21 cellular contexts compared by ENCODE assay signal in genomic region chr7:48171190-48171589, GRCh38. TPM values are rescaled to one million over a fixed set of nuclear protein-coding genes. Genes with fewer than 3 reads are reported as not detected.
DNase-seq lines count a peak whose midpoint lies in the region; FAIRE-seq and TF ChIP-seq lines count a peak whose summit lies in the region.
"Had no signal": no experiment of that assay in that cellular context is flagged by ENCODE, and none has a peak within 500 bp of the region (broad histone marks: within the 10 kb centered on the region; RNA-seq: fewer than 3 reads in every experiment).

Gene ABCA13, plus strand, starts transcription at chr7:48171458. Its CDS starts 26 bp downstream, at chr7:48171484.

- H3K27ac ChIP-seq in neuronal stem cell (replicated peaks; ENCODE audit: low read length): no peak within 1 kb of the TSS
- no peak within 1 kb of the TSS for H3K27ac ChIP-seq in endodermal cell (ENCODE audit: low read depth, low read length)
- H3K27ac ChIP-seq: BLaER1, lower lobe of right lung, SJSA1, testis had no signal

- H3K23ac ChIP-seq in neuronal stem cell (ENCODE audit: low read depth, low read length, poor library complexity): no peak within 1 kb of the TSS

- H2AK5ac ChIP-seq in neuronal stem cell (ENCODE audit: low read depth, low read length): no peak within 1 kb of the TSS

- H4K8ac ChIP-seq in neuronal stem cell (ENCODE audit: low read depth, low read length): no peak within 1 kb of the TSS

- peak within 1 kb of the TSS; percentile 52 for H2AFZ ChIP-seq in neuronal stem cell (ENCODE audit: low read length)

- no peaks in the 10 kb centered on the region for H3K36me3 Mint-ChIP-seq in endodermal cell (ENCODE audit: low read depth)

- H3K4me1 Mint-ChIP-seq in endodermal cell: peaks cover 3% of the 10 kb centered on the region
- H3K4me1 Mint-ChIP-seq: activated naive CD8-positive, alpha-beta T cell treated with anti-CD3 and anti-CD28 coated beads, Interleukin-2, amount 50 U/mL, for 24 hours; central memory CD8-positive, alpha-beta T cell; naive B cell had no signal

- WGBS in neuronal stem cell (ENCODE audit: extremely low coverage in 2 of 2, insufficient read length in 2 of 2, insufficient replicate concordance in 1 of 2), 2 donors: no CpG with 5 or more reads among the region's 4 CpGs
- 85 to 89% methylated on average over 4 of the region's 4 CpGs for WGBS in endodermal cell (ENCODE audit: insufficient coverage in 1 of 2, insufficient read length in 1 of 2), 2 experiments

- H2BK12ac ChIP-seq in neuronal stem cell (ENCODE audit: low read length): no peak within 1 kb of the TSS

- H3K36me3 ChIP-seq in bronchial epithelial cell (ENCODE audit: control insufficient read depth, insufficient read depth, low read length) (no peaks in the 10 kb centered on the region), neuronal stem cell (replicated peaks in 1 of 2; ENCODE audit: control insufficient read depth in 2 of 2, insufficient read depth in 2 of 2, low read length in 2 of 2) (no peaks in the 10 kb centered on the region), endodermal cell (ENCODE audit: control insufficient read depth, insufficient read depth, low read length) (no peaks in the 10 kb centered on the region)
- H3K36me3 ChIP-seq: BLaER1, lower lobe of right lung, SJSA1 had no signal

- no peak within 1 kb of the TSS for H3K4ac ChIP-seq in neuronal stem cell (ENCODE audit: low read length)

- H3K14ac ChIP-seq in neuronal stem cell (ENCODE audit: low read length): no peak within 1 kb of the TSS

- H2BK120ac ChIP-seq in neuronal stem cell (ENCODE audit: low read depth, low read length): no peak within 1 kb of the TSS

- H3K27me3 Mint-ChIP-seq in endodermal cell (ENCODE audit: insufficient read depth): no peaks in the 10 kb centered on the region
- H3K27me3 Mint-ChIP-seq: activated naive CD8-positive, alpha-beta T cell treated with anti-CD3 and anti-CD28 coated beads, Interleukin-2, amount 50 U/mL, for 24 hours; progenitor cell of endocrine pancreas had no signal

- no peak within 1 kb of the TSS for H3K4me3 ChIP-seq in bronchial epithelial cell (ENCODE audit: low read depth, low read length)
- no peak within 1 kb of the TSS for H3K4me3 ChIP-seq in neuronal stem cell (ENCODE audit: low read length in 2 of 2)
- H3K4me3 ChIP-seq in endodermal cell (ENCODE audit: low read length): no peak within 1 kb of the TSS
- H3K4me3 ChIP-seq: BLaER1, K562, lower lobe of right lung, SJSA1, testis had no signal

- H3K9me3 ChIP-seq in neuronal stem cell (replicated peaks in 1 of 2; ENCODE audit: control insufficient read depth in 2 of 2, insufficient read depth in 1 of 2, low read depth in 1 of 2, low read length in 2 of 2): no peaks in the 10 kb centered on the region
- H3K9me3 ChIP-seq in endodermal cell (ENCODE audit: control insufficient read depth, low read length): no peaks in the 10 kb centered on the region
- H3K9me3 ChIP-seq: lower lobe of right lung, SJSA1, testis had no signal

- no peak within 1 kb of the TSS for H3K9ac ChIP-seq in neuronal stem cell (ENCODE audit: low read depth, low read length, poor library complexity)
- H3K9ac ChIP-seq in endodermal cell (ENCODE audit: extremely low read depth, low read length, poor library complexity, severe bottlenecking): no peak within 1 kb of the TSS
- H3K9ac ChIP-seq: BLaER1 had no signal

- no peaks in the 10 kb centered on the region for H3K27me3 ChIP-seq in bronchial epithelial cell (ENCODE audit: control insufficient read depth, insufficient read depth, low read length)
- no peaks in the 10 kb centered on the region for H3K27me3 ChIP-seq in neuronal stem cell (ENCODE audit: control insufficient read depth in 3 of 3, insufficient read depth in 3 of 3, low read depth in 1 of 3, low read length in 3 of 3)
- no peaks in the 10 kb centered on the region for H3K27me3 ChIP-seq in endodermal cell (ENCODE audit: control insufficient read depth, insufficient read depth, low read length, poor library complexity, severe bottlenecking)
- H3K27me3 ChIP-seq: BLaER1, SJSA1, testis had no signal

- no peak within 1 kb of the TSS for H2BK5ac ChIP-seq in neuronal stem cell (ENCODE audit: low read length)

- no peak within 1 kb of the TSS for H4K91ac ChIP-seq in neuronal stem cell (ENCODE audit: low read depth, low read length, poor library complexity)

- no peak within 1 kb of the TSS for H2BK15ac ChIP-seq in neuronal stem cell (ENCODE audit: low read length)

- H3K4me1 ChIP-seq in neuronal stem cell (ENCODE audit: control insufficient read depth in 2 of 2, insufficient read depth in 1 of 2, low read depth in 1 of 2, low read length in 2 of 2): peaks cover 0 to 2% of the 10 kb centered on the region in 2 donors
- H3K4me1 ChIP-seq in endodermal cell (ENCODE audit: control insufficient read depth, insufficient read depth, low read length): no peaks in the 10 kb centered on the region
- H3K4me1 ChIP-seq: BLaER1, lower lobe of right lung, testis had no signal

- DNase-seq in EH (ENCODE audit: low read depth) (peak; percentile 60), MV-4-11 (lab: John Stamatoyannopoulos, UW) (peak; percentile 38), bronchial epithelial cell (ENCODE audit: low read depth) (peak; percentile 95), neuronal stem cell (ENCODE audit: low spot score) (no peak), HK-2 (ENCODE audit: unreplicated experiment) (no peak), endodermal cell (no peak), NCI-H345 (lab: John Stamatoyannopoulos, UW) (no peak)
- DNase-seq in stimulated activated CD4-positive, alpha-beta T cell treated with anti-CD3 and anti-CD28 coated beads, Interleukin-1b, Interleukin-23, amount 100 ng/mL, for 48 hours: no peak
- DNase-seq: activated naive CD8-positive, alpha-beta T cell treated with anti-CD3 and anti-CD28 coated beads, Interleukin-2, amount 50 U/mL, for 24 hours; DMS 273 treated with DMSO at 0.1 percent for 48 hours; lower lobe of right lung; naive B cell; NCI-H1417 treated with DMSO at 0.1 percent for 48 hours; NCI-H446; testis had no signal

- no peak within 1 kb of the TSS for H3K27ac Mint-ChIP-seq in endodermal cell
- H3K27ac Mint-ChIP-seq: activated naive CD8-positive, alpha-beta T cell treated with anti-CD3 and anti-CD28 coated beads, Interleukin-2, amount 50 U/mL, for 24 hours; progenitor cell of endocrine pancreas had no signal

- H3K4me3 Mint-ChIP-seq in endodermal cell: no peak within 1 kb of the TSS
- H3K4me3 Mint-ChIP-seq: activated naive CD8-positive, alpha-beta T cell treated with anti-CD3 and anti-CD28 coated beads, Interleukin-2, amount 50 U/mL, for 24 hours; central memory CD8-positive, alpha-beta T cell; naive B cell had no signal

- peak within 1 kb of the TSS; percentile 44 for H3K18ac ChIP-seq in neuronal stem cell (ENCODE audit: low read length)

- FAIRE-seq in bronchial epithelial cell (lab: Jason Lieb, UNC): no peak
- FAIRE-seq: K562 had no signal

- TF ChIP-seq CTCF in bronchial epithelial cell (IDR thresholded peaks at IDR 0.05; ENCODE audit: insufficient read depth, low read length, severe bottlenecking): no peak
- TF ChIP-seq CTCF in endodermal cell (conservative IDR thresholded peaks at IDR 0.05): no peak

- H3K9me3 Mint-ChIP-seq in endodermal cell: no peaks in the 10 kb centered on the region
- H3K9me3 Mint-ChIP-seq: central memory CD8-positive, alpha-beta T cell had no signal

- H3K4me2 ChIP-seq in neuronal stem cell (ENCODE audit: insufficient read depth, low read length, poor library complexity, severe bottlenecking): no peak within 1 kb of the TSS
- H3K4me2 ChIP-seq: BLaER1 had no signal

- no peaks in the 10 kb centered on the region for H3K79me1 ChIP-seq in neuronal stem cell (ENCODE audit: low read depth, low read length)

RNA-seq across cellular contexts. Expression of gene ABCA13, which starts in this region (rescaled TPM):
- total RNA-seq in bronchial epithelial cell (0.79 and 1.2 TPM in 2 replicates), endodermal cell (under 1 TPM; 0.04 to 0.11 TPM)
- polyA plus RNA-seq in neuronal stem cell (2013, experiment 1 of 2): 0.07 TPM
- 0.07 TPM for polyA plus RNA-seq in neuronal stem cell (2013, experiment 2 of 2)
- 0.14 TPM for polyA plus RNA-seq in endodermal cell (2013, experiment 1 of 2)
- 0.29 TPM for polyA plus RNA-seq in endodermal cell (2013, experiment 2 of 2)
- total RNA-seq: activated CD8-positive, alpha-beta memory T cell treated with anti-CD3 and anti-CD28 coated beads for 36 hours had no signal

Comparison
In these comparisons a context has a peak if more than half of its experiments do, and no peak if none do; other contexts are left out.
1. DNase-seq: peak in EH (single experiment), MV-4-11 (single experiment) and bronchial epithelial cell (single experiment); none in neuronal stem cell (single experiment), HK-2 (single experiment), endodermal cell (single experiment), stimulated activated CD4-positive, alpha-beta T cell treated with anti-CD3 and anti-CD28 coated beads, Interleukin-1b, Interleukin-23, amount 100 ng/mL, for 48 hours (single experiment) and NCI-H345 (single experiment).